In the genomic region with DNA sequence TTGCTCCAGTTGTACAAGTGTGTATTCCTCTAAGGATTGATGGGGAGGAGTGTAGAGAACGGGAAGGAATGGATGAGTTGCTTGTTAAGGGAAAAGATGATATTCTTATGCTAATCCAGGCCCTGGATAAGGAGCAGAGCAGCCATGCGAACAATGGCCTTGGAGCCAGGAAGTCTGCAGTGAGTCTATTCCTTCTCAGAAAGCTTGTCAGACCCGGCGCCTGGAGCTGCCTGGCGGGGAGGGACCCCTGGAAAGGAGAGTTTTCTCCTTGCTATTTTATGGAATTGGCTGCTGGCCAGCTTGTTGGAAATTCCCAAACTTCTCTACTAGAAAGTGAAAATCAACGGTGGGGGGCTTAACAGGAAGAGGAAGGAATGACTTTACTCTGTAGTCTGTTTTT, we compare ENCODE assay signal across 12 cellular contexts.
DNase-seq lines count a peak whose midpoint lies in the region; TF ChIP-seq lines count a peak whose summit lies in the region.
"Had no signal": no experiment of that assay in that cellular context is flagged by ENCODE, and none has a peak within 500 bp of the region (broad histone marks: within the 10 kb centered on the region; RNA-seq: fewer than 3 reads in every experiment).

No MANE protein-coding gene starts in this region.

- H3K9me3 ChIP-seq in BE2C, result no peaks in the 10 kb centered on the region
- H3K9me3 ChIP-seq in ectodermal cell (ENCODE audit: control insufficient read depth, low read length), result no peaks in the 10 kb centered on the region
- no peaks in the 10 kb centered on the region for H3K9me3 ChIP-seq in CD4-positive, alpha-beta memory T cell (ENCODE audit: control insufficient read depth in 1 of 2, low read length in 2 of 2)
- H3K9me3 ChIP-seq in suprapubic skin, result no peaks in the 10 kb centered on the region

- peak; percentile 55 for DNase-seq in BE2C
- peak; percentile 68 for DNase-seq in NCI-H2227 (lab: John Stamatoyannopoulos, UW; ENCODE audit: unreplicated experiment)
- no peak for DNase-seq in CD4-positive, alpha-beta memory T cell
- no peak for DNase-seq in HT-29 (ENCODE audit: low spot score)
- DNase-seq in epidermal melanocyte (ENCODE audit: insufficient read length, low spot score), result no peak
- no peak for DNase-seq in suprapubic skin (ENCODE audit: low spot score in 2 of 2)
- DNase-seq: left colon, NCI-H1694 treated with DMSO at 0.1 percent for 48 hours, SHP77 treated with DMSO at 0.1 percent for 48 hours had no signal

- H3K4me3 ChIP-seq in BE2C (ENCODE audit: low read depth, low read length), result no peak overlapping the region
- H3K4me3 ChIP-seq in ectodermal cell (ENCODE audit: insufficient read depth, low read depth, low read length), result no peak overlapping the region
- no peak overlapping the region for H3K4me3 ChIP-seq in CD4-positive, alpha-beta memory T cell (ENCODE audit: low read length in 2 of 2)
- no peak overlapping the region for H3K4me3 ChIP-seq in suprapubic skin

- no peak for TF ChIP-seq EP300 in suprapubic skin (IDR thresholded peaks at IDR 0.05)

- H3K4me1 Mint-ChIP-seq in nephron, result peaks cover 56% of the 10 kb centered on the region
- H3K4me1 Mint-ChIP-seq in CD4-positive, alpha-beta memory T cell, result peaks cover 0 to 4% (median 2%) of the 10 kb centered on the region in 4 donors

- H3K27ac Mint-ChIP-seq in nephron, result peak overlapping the region; percentile 90 to 97 (median 92)
- no peak overlapping the region for H3K27ac Mint-ChIP-seq in CD4-positive, alpha-beta memory T cell
- H3K27ac Mint-ChIP-seq: CD14-positive monocyte had no signal

- TF ChIP-seq CTCF in BE2C (IDR thresholded peaks at IDR 0.05; ENCODE audit: low read depth, low read length) (no peak), nephron (IDR thresholded peaks at IDR 0.05; ENCODE audit: unreplicated experiment in 3 of 3) (no peak), suprapubic skin (IDR thresholded peaks at IDR 0.05) (no peak)

- H3K27me3 Mint-ChIP-seq in nephron (ENCODE audit: low read depth), result no peaks in the 10 kb centered on the region
- no peaks in the 10 kb centered on the region for H3K27me3 Mint-ChIP-seq in CD4-positive, alpha-beta memory T cell

- H3K36me3 ChIP-seq in BE2C (no peaks in the 10 kb centered on the region), ectodermal cell (ENCODE audit: control insufficient read depth, insufficient read depth, low read length) (no peaks in the 10 kb centered on the region), suprapubic skin (no peaks in the 10 kb centered on the region)
- no peaks in the 10 kb centered on the region for H3K36me3 ChIP-seq in CD4-positive, alpha-beta memory T cell (ENCODE audit: insufficient read depth, low read length)

- H3K9me3 Mint-ChIP-seq in nephron, result no peaks in the 10 kb centered on the region
- no peaks in the 10 kb centered on the region for H3K9me3 Mint-ChIP-seq in CD4-positive, alpha-beta memory T cell

- POLR2A ChIA-PET in CD4-positive, alpha-beta memory T cell (lab: Charles Lee; ENCODE audit: partially characterized antibody), result no interaction called here

- CTCF ChIA-PET in CD4-positive, alpha-beta memory T cell (lab: Charles Lee; ENCODE audit: partially characterized antibody), result no interaction called here

- WGBS in ectodermal cell, 2 experiments, result 3 to 4% methylated on average over 6 of the region's 6 CpGs
- WGBS in suprapubic skin, result 59% methylated on average over 6 of the region's 6 CpGs

- H3K36me3 Mint-ChIP-seq in nephron (ENCODE audit: low read depth), result peaks cover 14% of the 10 kb centered on the region
- H3K36me3 Mint-ChIP-seq in CD4-positive, alpha-beta memory T cell, result peaks cover 2 to 5% of the 10 kb centered on the region in 2 donors
- H3K36me3 Mint-ChIP-seq: CD14-positive monocyte had no signal

- intact Hi-C loops in CD4-positive, alpha-beta memory T cell (cut with micrococcal nuclease), result no loop called here

- H3K4me3 Mint-ChIP-seq in nephron, result peak overlapping the region; percentile 17 to 51 (median 18)
- no peak overlapping the region for H3K4me3 Mint-ChIP-seq in CD4-positive, alpha-beta memory T cell
- H3K4me3 Mint-ChIP-seq: CD14-positive monocyte had no signal

- H3K27ac ChIP-seq in ectodermal cell (ENCODE audit: insufficient read depth, low read depth, low read length, poor library complexity, severe bottlenecking) (peak overlapping the region; percentile 55), suprapubic skin (no peak overlapping the region)
- H3K27ac ChIP-seq in CD4-positive, alpha-beta memory T cell (ENCODE audit: low read depth, low read length), result no peak overlapping the region

- no peak for TF ChIP-seq POLR2A in suprapubic skin (IDR thresholded peaks at IDR 0.05)

- H3K4me1 ChIP-seq in BE2C (peaks cover 5% of the 10 kb centered on the region), ectodermal cell (ENCODE audit: control insufficient read depth, insufficient read depth, low read length) (peaks cover 35% of the 10 kb centered on the region), suprapubic skin (peaks cover 16% of the 10 kb centered on the region)
- no peaks in the 10 kb centered on the region for H3K4me1 ChIP-seq in CD4-positive, alpha-beta memory T cell (ENCODE audit: insufficient read depth, low read length)

- no peaks in the 10 kb centered on the region for H3K27me3 ChIP-seq in BE2C
- H3K27me3 ChIP-seq in ectodermal cell (ENCODE audit: control insufficient read depth, insufficient read depth, low read length, poor library complexity, severe bottlenecking), result no peaks in the 10 kb centered on the region
- no peaks in the 10 kb centered on the region for H3K27me3 ChIP-seq in CD4-positive, alpha-beta memory T cell (ENCODE audit: insufficient read depth, low read length)
- H3K27me3 ChIP-seq in suprapubic skin, result no peaks in the 10 kb centered on the region

Comparison
In these comparisons a context has a peak if more than half of its experiments do, and no peak if none do; other contexts are left out.
1. DNase-seq: peak in BE2C (single experiment) and NCI-H2227 (single experiment); none in CD4-positive, alpha-beta memory T cell (0 of 5), HT-29 (single experiment), epidermal melanocyte (single experiment) and suprapubic skin (0 of 2).
2. H3K27ac Mint-ChIP-seq: peak in nephron (3 of 3); none in CD4-positive, alpha-beta memory T cell (0 of 7).
3. H3K4me3 Mint-ChIP-seq: peak in nephron (3 of 3); none in CD4-positive, alpha-beta memory T cell (0 of 8).